In the genomic region with DNA sequence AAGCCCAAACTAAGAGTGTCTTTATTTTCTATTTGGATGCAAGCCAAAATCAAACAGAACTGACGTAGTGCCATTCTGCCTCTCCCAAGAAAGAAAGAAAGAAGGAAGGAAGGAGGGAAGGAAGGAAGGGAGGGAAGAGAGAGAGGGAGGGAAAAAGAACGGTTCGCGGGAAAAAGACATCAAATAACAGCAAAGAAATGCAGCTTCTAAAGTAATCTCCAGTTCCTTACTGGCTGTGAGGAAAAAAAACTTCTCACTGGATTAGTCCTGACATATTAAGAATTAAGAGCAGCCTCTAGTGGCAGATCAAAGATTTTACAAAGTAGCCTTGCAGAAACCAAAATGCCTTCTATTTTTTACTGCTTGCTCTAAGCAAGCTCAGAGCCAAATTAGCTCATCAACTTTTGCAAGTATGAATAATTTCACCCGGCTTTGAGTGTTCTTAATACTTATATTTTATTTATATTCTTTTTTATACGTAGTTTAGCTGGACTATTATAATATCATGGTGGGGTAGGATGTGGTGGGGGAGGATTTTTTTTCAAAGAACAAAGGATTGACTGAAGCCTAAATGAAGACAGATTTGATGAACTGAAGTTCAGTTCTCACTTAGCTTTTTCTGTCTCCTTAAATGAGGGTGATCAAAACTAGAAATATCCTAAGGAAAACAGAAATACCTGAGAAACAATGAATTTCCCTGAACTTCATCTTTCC, we compare ENCODE assay signal across 9 cellular contexts. TPM values are rescaled to one million over a fixed set of nuclear protein-coding genes. Genes with fewer than 3 reads are reported as not detected.
A peak's percentile ranks its signal among the peaks of the same experiment; 100 is the strongest.
DNase-seq lines count a peak whose midpoint lies in the region; ATAC-seq and TF ChIP-seq lines count a peak whose summit lies in the region.
"Had no signal": no experiment of that assay in that cellular context is flagged by ENCODE, and none has a peak within 500 bp of the region (broad histone marks: within the 10 kb centered on the region; RNA-seq: fewer than 3 reads in every experiment).

No MANE protein-coding gene starts in this region.

- H3K27ac ChIP-seq in upper lobe of right lung = no peak overlapping the region

- intact Hi-C loops in upper lobe of right lung (cut with DNase I) = no loop called here

- peak; percentile 75 for DNase-seq in ACHN
- DNase-seq in HCEC 1CT = peak; percentile 66
- DNase-seq in SW 1271 (lab: John Stamatoyannopoulos, UW) = peak; percentile 26 to 60
- DNase-seq in glomerular endothelial cell (ENCODE audit: extremely low read depth, low read depth, low spot score) = peak; percentile 45
- no peak for DNase-seq in upper lobe of right lung
- no peak for DNase-seq in SHP77 treated with DMSO at 0.1 percent for 48 hours (lab: John Stamatoyannopoulos, UW)

- H3K4me3 ChIP-seq in upper lobe of right lung = no peak overlapping the region

- H3K36me3 ChIP-seq in upper lobe of right lung = no peaks in the 10 kb centered on the region

- no peaks in the 10 kb centered on the region for H3K9me3 ChIP-seq in upper lobe of right lung

- no peaks in the 10 kb centered on the region for H3K4me1 ChIP-seq in upper lobe of right lung

- in situ Hi-C loops in ACHN (cut with HindIII; ENCODE audit: low pct_ligation_motif_present, low pct_unique_long_range_greater_than_20kb, low sequenced_read_pairs) = no loop called here

- ATAC-seq in upper lobe of right lung = peak; percentile 36
- no peak for ATAC-seq in GM18498 (IDR thresholded peaks at IDR 0.05; ENCODE audit: unreplicated experiment)
- no peak for ATAC-seq in HG03520 (IDR thresholded peaks at IDR 0.05; ENCODE audit: unreplicated experiment)

- no peaks in the 10 kb centered on the region for H3K27me3 ChIP-seq in upper lobe of right lung

- peak; percentile 56 for TF ChIP-seq CTCF in upper lobe of right lung (IDR thresholded peaks at IDR 0.05)

RNA-seq across cellular contexts. Expression of a gene that starts 36.6 kb away (rescaled TPM):
- total RNA-seq in glomerular endothelial cell = not detected in 2 replicates
- total RNA-seq in upper lobe of right lung = not detected
- total RNA-seq: temporal lobe had no signal

Comparison
In these comparisons a context has a peak if more than half of its experiments do, and no peak if none do; other contexts are left out.
1. DNase-seq: peak in ACHN (single experiment), HCEC 1CT (single experiment), SW 1271 (2 of 2) and glomerular endothelial cell (single experiment); none in upper lobe of right lung (single experiment) and SHP77 treated with DMSO at 0.1 percent for 48 hours (single experiment).